ENCODE assay signal across 1 cellular context in the genomic region with DNA sequence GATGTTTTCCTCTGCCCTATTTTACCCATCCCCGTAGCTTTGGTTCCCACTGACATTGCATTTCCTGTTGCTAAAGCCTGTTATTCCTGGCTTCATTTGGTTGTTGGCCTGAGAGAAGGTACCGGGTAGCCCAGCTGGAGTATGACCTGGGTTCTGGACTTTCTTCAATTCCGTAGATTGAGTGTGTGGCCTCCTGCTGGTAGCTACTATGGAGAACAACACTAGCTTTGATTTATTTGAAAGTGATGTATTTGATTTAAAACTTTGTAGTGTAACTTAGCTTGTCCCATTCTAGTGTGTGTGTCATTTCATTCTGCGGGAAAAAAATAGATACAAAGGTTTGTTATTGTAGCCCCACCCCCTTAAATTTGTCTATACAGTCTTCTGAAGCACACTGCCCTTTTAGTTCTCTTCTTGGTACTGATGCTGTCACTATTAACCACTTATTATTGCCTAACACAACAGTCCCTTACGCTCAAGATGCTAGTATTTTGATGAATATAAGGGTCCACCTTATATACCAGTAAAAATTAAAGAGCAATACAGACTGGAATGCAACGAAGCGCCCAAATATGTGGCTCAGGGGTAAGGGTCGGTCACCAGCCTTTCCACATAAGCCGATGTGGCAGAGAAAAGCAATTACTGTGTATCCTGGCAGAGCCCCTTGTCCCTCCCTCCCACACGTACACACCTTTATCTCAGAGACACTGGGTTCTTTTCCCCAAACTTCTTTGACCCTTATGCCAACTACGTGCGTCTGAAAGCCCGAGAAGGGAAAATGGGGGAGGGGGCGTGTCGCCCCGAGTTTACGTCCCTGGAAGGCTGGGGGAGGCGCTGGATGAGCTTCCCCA.
TF ChIP-seq lines count a peak whose summit lies in the region.

No MANE protein-coding gene starts in this region.

TF ChIP-seq in A549, 52 proteins besides CTCF, POLR2A, EP300 and RAD21 (continued from another document):
- TF ChIP-seq, protein P1, sequence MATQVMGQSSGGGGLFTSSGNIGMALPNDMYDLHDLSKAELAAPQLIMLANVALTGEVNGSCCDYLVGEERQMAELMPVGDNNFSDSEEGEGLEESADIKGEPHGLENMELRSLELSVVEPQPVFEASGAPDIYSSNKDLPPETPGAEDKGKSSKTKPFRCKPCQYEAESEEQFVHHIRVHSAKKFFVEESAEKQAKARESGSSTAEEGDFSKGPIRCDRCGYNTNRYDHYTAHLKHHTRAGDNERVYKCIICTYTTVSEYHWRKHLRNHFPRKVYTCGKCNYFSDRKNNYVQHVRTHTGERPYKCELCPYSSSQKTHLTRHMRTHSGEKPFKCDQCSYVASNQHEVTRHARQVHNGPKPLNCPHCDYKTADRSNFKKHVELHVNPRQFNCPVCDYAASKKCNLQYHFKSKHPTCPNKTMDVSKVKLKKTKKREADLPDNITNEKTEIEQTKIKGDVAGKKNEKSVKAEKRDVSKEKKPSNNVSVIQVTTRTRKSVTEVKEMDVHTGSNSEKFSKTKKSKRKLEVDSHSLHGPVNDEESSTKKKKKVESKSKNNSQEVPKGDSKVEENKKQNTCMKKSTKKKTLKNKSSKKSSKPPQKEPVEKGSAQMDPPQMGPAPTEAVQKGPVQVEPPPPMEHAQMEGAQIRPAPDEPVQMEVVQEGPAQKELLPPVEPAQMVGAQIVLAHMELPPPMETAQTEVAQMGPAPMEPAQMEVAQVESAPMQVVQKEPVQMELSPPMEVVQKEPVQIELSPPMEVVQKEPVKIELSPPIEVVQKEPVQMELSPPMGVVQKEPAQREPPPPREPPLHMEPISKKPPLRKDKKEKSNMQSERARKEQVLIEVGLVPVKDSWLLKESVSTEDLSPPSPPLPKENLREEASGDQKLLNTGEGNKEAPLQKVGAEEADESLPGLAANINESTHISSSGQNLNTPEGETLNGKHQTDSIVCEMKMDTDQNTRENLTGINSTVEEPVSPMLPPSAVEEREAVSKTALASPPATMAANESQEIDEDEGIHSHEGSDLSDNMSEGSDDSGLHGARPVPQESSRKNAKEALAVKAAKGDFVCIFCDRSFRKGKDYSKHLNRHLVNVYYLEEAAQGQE (IDR thresholded peaks at IDR 0.05): no peak
- TF ChIP-seq SMC3 (IDR thresholded peaks at IDR 0.05) (peak; percentile 19; the same call in 1 of the 3 replicates), HMGXB4 (CRISPR knock-in tag; IDR thresholded peaks at IDR 0.05; ENCODE audit: borderline replicate concordance) (no peak), HOXA7 (CRISPR knock-in tag; IDR thresholded peaks at IDR 0.05) (peak; percentile 77; the same call in 1 of the 2 replicates), KDM1A (IDR thresholded peaks at IDR 0.05; ENCODE audit: low read depth) (no peak), SREBF2 (IDR thresholded peaks at IDR 0.05) (no peak), FOSB (CRISPR knock-in tag; IDR thresholded peaks at IDR 0.05) (peak; percentile 78; the same call in 1 of the 2 replicates), JUN (IDR thresholded peaks at IDR 0.05) (no peak)
